Comparison of ENCODE assay signal across 15 cellular contexts in genomic region chr1:95002167-95002566, GRCh38.
DNase-seq lines count a peak whose midpoint lies in the region; ATAC-seq, FAIRE-seq and TF ChIP-seq lines count a peak whose summit lies in the region.
"Had no signal": no experiment of that assay in that cellular context is flagged by ENCODE, and none has a peak within 500 bp of the region (broad histone marks: within the 10 kb centered on the region; RNA-seq: fewer than 3 reads in every experiment).

No MANE protein-coding gene starts in this region.

- intact Hi-C loops in ascending aorta (cut with DNase I) (no loop called here), HepG2 (cut with micrococcal nuclease; ENCODE audit: unreplicated experiment) (no loop called here)

- CTCF ChIA-PET in HepG2 (lab: Yijun Ruan, JAX; ENCODE audit: low intra/inter-chr PET ratio, low total read pairs), result no interaction called here

- in situ Hi-C loops in GM23248 (cut with MboI) (no loop called here), HepG2 (cut with HindIII; ENCODE audit: extremely low pct_ligation_motif_present, low pct_unique_long_range_greater_than_20kb) (no loop called here)

- H3K27me3 ChIP-seq in GM23248 (replicated peaks; ENCODE audit: insufficient read depth), result no peaks in the 10 kb centered on the region
- H3K27me3 ChIP-seq in ascending aorta, result no peaks in the 10 kb centered on the region
- no peaks in the 10 kb centered on the region for H3K27me3 ChIP-seq in skeletal muscle satellite cell (ENCODE audit: control insufficient read depth, insufficient read depth, low read length)
- no peaks in the 10 kb centered on the region for H3K27me3 ChIP-seq in HepG2 (ENCODE audit: control insufficient read depth in 1 of 2, insufficient read depth in 2 of 2, low read length in 2 of 2)
- H3K27me3 ChIP-seq: esophagus squamous epithelium had no signal

- H3K9ac ChIP-seq in GM23248, result peak overlapping the region; percentile 41; the same call in 1 of the 2 replicates
- peak overlapping the region; percentile 42 for H3K9ac ChIP-seq in skeletal muscle satellite cell (ENCODE audit: low read depth, low read length)
- no peak overlapping the region for H3K9ac ChIP-seq in HepG2 (ENCODE audit: insufficient read depth, low read depth, low read length)

- H3K4me3 ChIP-seq in GM23248, result no peak overlapping the region
- peak overlapping the region in 1 of 2 donors; percentile 7 for H3K4me3 ChIP-seq in ascending aorta
- no peak overlapping the region for H3K4me3 ChIP-seq in mesodermal cell (ENCODE audit: extremely low read depth, insufficient read depth, low read length, poor library complexity, severe bottlenecking)
- H3K4me3 ChIP-seq in skeletal muscle satellite cell (ENCODE audit: low read length), result peak overlapping the region; percentile 38
- H3K4me3 ChIP-seq in HepG2 (replicated peaks in 1 of 3; ENCODE audit: insufficient read depth in 1 of 3, low read depth in 2 of 3, low read length in 3 of 3), result no peak overlapping the region
- H3K4me3 ChIP-seq: esophagus squamous epithelium had no signal

- ATAC-seq in GM21786 (IDR thresholded peaks at IDR 0.05; ENCODE audit: unreplicated experiment) (no peak), HepG2 (no peak)
- ATAC-seq: HCT116; natural killer cell treated with Interleukin-12 subunit alpha and Interleukin-12 subunit beta and Interleukin-15 and Interleukin-18, amount 100 ng/mL, for 72 hours had no signal

- DNase-seq in GM23248 (peak; percentile 13), ascending aorta (ENCODE audit: low spot score in 2 of 2) (no peak), iPS-NIHi11 (ENCODE audit: low spot score) (no peak), HepG2 (ENCODE audit: low spot score) (no peak), H54 (ENCODE audit: insufficient read length, low spot score) (no peak)
- DNase-seq: EL, esophagus squamous epithelium, NCI-H187 treated with DMSO at 0.1 percent for 48 hours, NCI-H526 treated with DMSO at 0.1 percent for 48 hours had no signal

- no peaks in the 10 kb centered on the region for H4K20me1 ChIP-seq in GM23248 (ENCODE audit: insufficient read depth)
- no peaks in the 10 kb centered on the region for H4K20me1 ChIP-seq in HepG2 (ENCODE audit: insufficient read depth, low read length)

- peak overlapping the region; percentile 53 for H3K4me2 ChIP-seq in GM23248 (ENCODE audit: unreplicated experiment)
- H3K4me2 ChIP-seq in skeletal muscle satellite cell (ENCODE audit: low read length), result peak overlapping the region; percentile 70
- H3K4me2 ChIP-seq in HepG2 (ENCODE audit: low read depth, low read length), result no peak overlapping the region

- H3K27ac ChIP-seq in GM23248 (peak overlapping the region; percentile 31; the same call in 1 of the 2 replicates), ascending aorta (peak overlapping the region; percentile 23 to 45), mesodermal cell (ENCODE audit: low read depth, low read length, severe bottlenecking) (peak overlapping the region; percentile 71), HepG2 (ENCODE audit: extremely low read length, insufficient read depth, low read length) (no peak overlapping the region)

- H3K9me2 ChIP-seq in GM23248 (ENCODE audit: insufficient read depth), result no peaks in the 10 kb centered on the region

- H2AFZ ChIP-seq in GM23248, result peak overlapping the region; percentile 82
- no peak overlapping the region for H2AFZ ChIP-seq in HepG2 (ENCODE audit: low read length)

- H3K79me2 ChIP-seq in GM23248 (ENCODE audit: insufficient read depth) (no peaks in the 10 kb centered on the region), HepG2 (ENCODE audit: insufficient read depth, low read length) (no peaks in the 10 kb centered on the region)

- H3K9me3 ChIP-seq in GM23248 (ENCODE audit: low read depth) (no peaks in the 10 kb centered on the region), ascending aorta (no peaks in the 10 kb centered on the region), mesodermal cell (ENCODE audit: control insufficient read depth, low read length) (no peaks in the 10 kb centered on the region), skeletal muscle satellite cell (replicated peaks; ENCODE audit: low read length) (no peaks in the 10 kb centered on the region), HepG2 (ENCODE audit: low read length) (no peaks in the 10 kb centered on the region)
- H3K9me3 ChIP-seq: esophagus squamous epithelium had no signal

- TF ChIP-seq EP300 in HepG2 (IDR thresholded peaks at IDR 0.05; ENCODE audit: low read depth in 2 of 2, low read length in 2 of 2) (no peak), HepG2 (CRISPR knock-in tag; IDR thresholded peaks at IDR 0.05; ENCODE audit: borderline replicate concordance) (no peak)

- POLR2A ChIA-PET in HepG2 (lab: Yijun Ruan, JAX), result interaction anchor here (1.7 kb wide), 1 partner anchor 12 kb away, joined by 6 read pairs; no protein-coding TSS in a partner anchor

- no peak for TF ChIP-seq RAD21 in HepG2 (CRISPR knock-in tag; IDR thresholded peaks at IDR 0.05)

- TF ChIP-seq POLR2A in HepG2 (IDR thresholded peaks at IDR 0.05; ENCODE audit: insufficient read depth in 1 of 2, low read depth in 2 of 2, low read length in 2 of 2) (no peak), H54 (IDR thresholded peaks at IDR 0.05; ENCODE audit: low read depth, low read length) (no peak)

- WGBS in GM23248 (ENCODE audit: low coverage in 1 of 2, low lambda C conversion rate in 2 of 2, missing lambda C conversion rate in 2 of 2), 2 experiments, result 25 to 28% methylated on average over 7 of the region's 7 CpGs
- WGBS in mesodermal cell (ENCODE audit: insufficient coverage in 2 of 2), 2 experiments, result 66 to 72% methylated on average over 4 to 7 of the region's 7 CpGs
- WGBS in HepG2 (ENCODE audit: low lambda C conversion rate), result 93% methylated on average over 7 of the region's 7 CpGs

- TF ChIP-seq CTCF in ascending aorta (IDR thresholded peaks at IDR 0.05) (no peak), HepG2 (CRISPR knock-in tag; IDR thresholded peaks at IDR 0.05) (no peak)

- peaks cover 10% of the 10 kb centered on the region; the same call in 1 of the 2 replicates for H3F3A ChIP-seq in GM23248 (ENCODE audit: insufficient read depth)

- FAIRE-seq in HepG2 (lab: Jason Lieb, UNC) (no peak), H54 (lab: Jason Lieb, UNC) (no peak)
- FAIRE-seq: urothelium cell line had no signal

- H3K36me3 ChIP-seq in GM23248 (ENCODE audit: low read depth), result no peaks in the 10 kb centered on the region
- H3K36me3 ChIP-seq in ascending aorta, result no peaks in the 10 kb centered on the region
- H3K36me3 ChIP-seq in mesodermal cell (ENCODE audit: control insufficient read depth, insufficient read depth, low read length), result no peaks in the 10 kb centered on the region
- no peaks in the 10 kb centered on the region for H3K36me3 ChIP-seq in skeletal muscle satellite cell (ENCODE audit: insufficient read depth, low read length)
- H3K36me3 ChIP-seq in HepG2 (replicated peaks in 1 of 2; ENCODE audit: control insufficient read depth in 1 of 2, insufficient read depth in 2 of 2, low read length in 2 of 2), result no peaks in the 10 kb centered on the region
- H3K36me3 ChIP-seq: esophagus squamous epithelium had no signal

- H3K4me1 ChIP-seq in GM23248 (ENCODE audit: insufficient read depth), result peaks cover 18% of the 10 kb centered on the region
- H3K4me1 ChIP-seq in ascending aorta, result peaks cover 0 to 10% of the 10 kb centered on the region in 2 donors
- no peaks in the 10 kb centered on the region for H3K4me1 ChIP-seq in mesodermal cell (ENCODE audit: control insufficient read depth, insufficient read depth, low read length, poor library complexity, severe bottlenecking)
- H3K4me1 ChIP-seq in skeletal muscle satellite cell (ENCODE audit: control insufficient read depth, insufficient read depth, low read length), result peaks cover 20% of the 10 kb centered on the region
- peaks cover 24% of the 10 kb centered on the region for H3K4me1 ChIP-seq in HepG2 (ENCODE audit: insufficient read depth, low read length)

- BruUV-seq in HepG2 (replicated peaks; lab: Mats Ljungman, UMichigan), result no TSS peak

TF ChIP-seq in HepG2, 621 proteins besides CTCF, POLR2A, EP300 and RAD21:
- no peak for TF ChIP-seq ZSCAN5A (CRISPR knock-in tag; IDR thresholded peaks at IDR 0.05; ENCODE audit: borderline replicate concordance)
- no peak for TF ChIP-seq KLF13 (CRISPR knock-in tag; IDR thresholded peaks at IDR 0.05)
